ENCODE assay signal across 21 cellular contexts in the genomic region with DNA sequence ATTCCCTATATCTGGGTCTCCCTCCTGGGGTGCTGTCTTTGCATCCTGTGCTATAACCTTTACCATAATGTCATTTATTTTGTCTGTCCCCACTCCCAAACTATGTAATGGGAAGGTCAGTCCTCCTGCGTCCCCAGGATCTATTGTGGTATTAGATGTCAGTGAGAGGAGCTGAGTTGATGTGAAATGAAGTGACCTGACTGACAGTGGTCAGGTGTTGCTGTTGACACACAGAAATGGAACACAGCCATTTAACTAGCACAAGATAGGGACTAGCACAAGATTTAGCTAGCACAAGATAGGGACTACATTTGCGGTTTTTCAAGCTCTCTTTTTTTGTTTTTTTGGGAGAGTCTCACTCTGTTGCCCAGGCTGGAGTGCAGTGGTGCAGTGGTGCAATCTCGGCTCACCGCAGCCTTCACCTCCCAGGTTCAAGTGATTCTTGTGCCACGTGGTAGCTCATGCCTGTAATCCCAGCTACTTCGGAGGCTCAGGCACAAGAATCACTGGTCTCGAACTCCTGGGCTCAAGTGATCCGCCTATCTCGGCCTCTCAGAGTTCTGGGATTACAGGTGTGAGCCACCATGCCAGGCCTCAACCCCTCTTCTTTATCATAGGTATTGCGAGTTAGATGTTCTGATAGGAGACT. TPM values are rescaled to one million over a fixed set of nuclear protein-coding genes. Genes with fewer than 3 reads are reported as not detected.
DNase-seq lines count a peak whose midpoint lies in the region; ATAC-seq and TF ChIP-seq lines count a peak whose summit lies in the region.
"Had no signal": no experiment of that assay in that cellular context is flagged by ENCODE, and none has a peak within 500 bp of the region (broad histone marks: within the 10 kb centered on the region; RNA-seq: fewer than 3 reads in every experiment).

No MANE protein-coding gene starts in this region.

- no peak for DNase-seq in CD8-positive, alpha-beta T cell
- no peak for DNase-seq in PC-3
- DNase-seq in central memory CD8-positive, alpha-beta T cell (ENCODE audit: low spot score in 2 of 2): no peak
- DNase-seq in psoas muscle: no peak
- DNase-seq in prostate gland (ENCODE audit: low spot score): no peak
- no peak for DNase-seq in A673 (ENCODE audit: low spot score)
- no peak for DNase-seq in putamen (ENCODE audit: low spot score)
- DNase-seq: activated CD8-positive, alpha-beta memory T cell treated with anti-CD3 and anti-CD28 coated beads for 24 hours; activated gamma-delta T cell; BE2C; cortex of kidney; DMS153; Kasumi-1; left colon; NCI-H1092 treated with DMSO at 0.1 percent for 48 hours; NCI-H2081 treated with DMSO at 0.1 percent for 48 hours; NCI-H510A treated with DMSO at 0.1 percent for 48 hours; occipital lobe; sigmoid colon; stimulated activated CD4-positive, alpha-beta T cell treated with anti-CD3 and anti-CD28 coated beads, Interleukin-1b, Interleukin-23, amount 100 ng/mL, for 48 hours had no signal

- intact Hi-C loops in CD8-positive, alpha-beta T cell (cut with DNase I, micrococcal nuclease): no loop called here
- intact Hi-C loops in PC-3 (cut with micrococcal nuclease): no loop called here
- intact Hi-C loops in psoas muscle (cut with DNase I): no loop called here
- intact Hi-C loops in prostate gland (cut with DNase I): no loop called here
- intact Hi-C loops in A673 (cut with micrococcal nuclease; ENCODE audit: unreplicated experiment): no loop called here

- H4K20me1 ChIP-seq in PC-3 (ENCODE audit: low read length): peaks cover 46% of the 10 kb centered on the region

- H2AFZ ChIP-seq in PC-3 (ENCODE audit: low read length): no peak overlapping the region

- no peaks in the 10 kb centered on the region for H3K9me3 Mint-ChIP-seq in CD8-positive, alpha-beta T cell
- no peaks in the 10 kb centered on the region for H3K9me3 Mint-ChIP-seq in central memory CD8-positive, alpha-beta T cell
- H3K9me3 Mint-ChIP-seq: T-helper 1 cell treated with Interleukin-12 subunit alpha and Interleukin-12 subunit beta and Interleukin-4 antibody, amounts not matched to agents 30 μg/mL and 1 μg/mL, for 36 hours had no signal

- no peak overlapping the region for H3K27ac ChIP-seq in CD8-positive, alpha-beta T cell (ENCODE audit: low read depth, low read length)
- H3K27ac ChIP-seq in PC-3 (ENCODE audit: low read length) (no peak overlapping the region), psoas muscle (peak overlapping the region; percentile 85), prostate gland (no peak overlapping the region), A673 (ENCODE audit: low read depth, low read length, poor library complexity, severe bottlenecking) (no peak overlapping the region)
- H3K27ac ChIP-seq: sigmoid colon had no signal

- POLR2A ChIA-PET in CD8-positive, alpha-beta T cell (lab: Charles Lee): no interaction called here
- POLR2A ChIA-PET in PC-3 (lab: Charles Lee; ENCODE audit: unreplicated experiment) (no interaction called here), A673 (lab: Charles Lee; ENCODE audit: low non-redundant PET) (no interaction called here)

- peak overlapping the region; percentile 46 for H3K27ac Mint-ChIP-seq in CD8-positive, alpha-beta T cell
- H3K27ac Mint-ChIP-seq in central memory CD8-positive, alpha-beta T cell (ENCODE audit: low read depth): peak overlapping the region; percentile 74
- H3K27ac Mint-ChIP-seq: T-helper 1 cell treated with Interleukin-12 subunit alpha and Interleukin-12 subunit beta and Interleukin-4 antibody, amounts not matched to agents 30 μg/mL and 1 μg/mL, for 36 hours had no signal

- peaks cover 71% of the 10 kb centered on the region for H3K36me3 Mint-ChIP-seq in CD8-positive, alpha-beta T cell
- peaks cover 57% of the 10 kb centered on the region for H3K36me3 Mint-ChIP-seq in central memory CD8-positive, alpha-beta T cell (ENCODE audit: insufficient read depth)

- H3K9me2 ChIP-seq in PC-3 (replicated peaks; ENCODE audit: low read length): no peaks in the 10 kb centered on the region

- peaks cover 77% of the 10 kb centered on the region for H3K79me2 ChIP-seq in PC-3 (ENCODE audit: low read length)

- no peaks in the 10 kb centered on the region for H3F3A ChIP-seq in PC-3 (ENCODE audit: low read length, unreplicated experiment)

- H3K4me2 ChIP-seq in PC-3 (ENCODE audit: low read length): peak overlapping the region; percentile 37; the same call in 1 of the 2 replicates

- peaks cover 48% of the 10 kb centered on the region for H3K4me1 ChIP-seq in CD8-positive, alpha-beta T cell (ENCODE audit: insufficient read depth, low read length)
- H3K4me1 ChIP-seq in PC-3 (ENCODE audit: insufficient read depth, low read length): peaks cover 25% of the 10 kb centered on the region
- H3K4me1 ChIP-seq in psoas muscle: peaks cover 67% of the 10 kb centered on the region
- peaks cover 13% of the 10 kb centered on the region for H3K4me1 ChIP-seq in prostate gland (replicated peaks)
- peaks cover 17% of the 10 kb centered on the region for H3K4me1 ChIP-seq in A673 (ENCODE audit: insufficient read depth, low read length, poor library complexity, severe bottlenecking)
- H3K4me1 ChIP-seq: BE2C had no signal

- H3K27me3 Mint-ChIP-seq in CD8-positive, alpha-beta T cell (ENCODE audit: low read depth): no peaks in the 10 kb centered on the region
- H3K27me3 Mint-ChIP-seq in central memory CD8-positive, alpha-beta T cell: no peaks in the 10 kb centered on the region

- no peak for TF ChIP-seq CTCF in CD8-positive, alpha-beta T cell (IDR thresholded peaks at IDR 0.05)
- no peak for TF ChIP-seq CTCF in PC-3 (conservative IDR thresholded peaks at IDR 0.05; ENCODE audit: low read depth, low read length)
- TF ChIP-seq CTCF in psoas muscle (IDR thresholded peaks at IDR 0.05): no peak
- TF ChIP-seq CTCF in prostate gland (IDR thresholded peaks at IDR 0.05): no peak
- TF ChIP-seq CTCF in A673 (conservative IDR thresholded peaks at IDR 0.05; ENCODE audit: low read depth, low read length): no peak

- no peak for ATAC-seq in CD8-positive, alpha-beta T cell
- no peak for ATAC-seq in PC-3
- ATAC-seq in central memory CD8-positive, alpha-beta T cell (replicated peaks; ENCODE audit: extremely low read depth, poor library complexity, severe bottlenecking): no peak
- peak; percentile 75 to 84 (median 83) for ATAC-seq in psoas muscle
- ATAC-seq: left colon had no signal

- no peaks in the 10 kb centered on the region for H3K9me3 ChIP-seq in CD8-positive, alpha-beta T cell (ENCODE audit: low read length)
- no peaks in the 10 kb centered on the region for H3K9me3 ChIP-seq in PC-3 (ENCODE audit: low read length)
- no peaks in the 10 kb centered on the region for H3K9me3 ChIP-seq in psoas muscle
- no peaks in the 10 kb centered on the region for H3K9me3 ChIP-seq in prostate gland
- H3K9me3 ChIP-seq in A673 (ENCODE audit: low read depth, low read length, poor library complexity, severe bottlenecking): no peaks in the 10 kb centered on the region
- H3K9me3 ChIP-seq: BE2C, sigmoid colon had no signal

- H3K27me3 ChIP-seq in CD8-positive, alpha-beta T cell (ENCODE audit: insufficient read depth, low read length): no peaks in the 10 kb centered on the region
- H3K27me3 ChIP-seq in PC-3 (ENCODE audit: low read length) (no peaks in the 10 kb centered on the region), psoas muscle (ENCODE audit: insufficient read depth in 3 of 3, low read length in 2 of 3) (no peaks in the 10 kb centered on the region), prostate gland (replicated peaks; ENCODE audit: insufficient read depth) (no peaks in the 10 kb centered on the region), A673 (replicated peaks; ENCODE audit: insufficient read depth, low read depth, low read length, poor library complexity) (no peaks in the 10 kb centered on the region)
- H3K27me3 ChIP-seq: BE2C, sigmoid colon had no signal

- H3K36me3 ChIP-seq in CD8-positive, alpha-beta T cell (ENCODE audit: insufficient read depth, low read length): peaks cover 25% of the 10 kb centered on the region
- H3K36me3 ChIP-seq in PC-3 (ENCODE audit: low read depth, low read length): peaks cover 42% of the 10 kb centered on the region
- H3K36me3 ChIP-seq in psoas muscle (ENCODE audit: insufficient read depth in 1 of 2, low read depth in 1 of 2): peaks cover 5 to 71% of the 10 kb centered on the region in 2 donors
- peaks cover 0 to 4% of the 10 kb centered on the region in 2 donors for H3K36me3 ChIP-seq in prostate gland
- peaks cover 53% of the 10 kb centered on the region for H3K36me3 ChIP-seq in A673 (ENCODE audit: insufficient read depth, low read length, poor library complexity, severe bottlenecking)

- H3K9ac ChIP-seq in PC-3 (ENCODE audit: low read length): no peak overlapping the region

- H3K4me1 Mint-ChIP-seq in CD8-positive, alpha-beta T cell (ENCODE audit: low read depth): peaks cover 69% of the 10 kb centered on the region
- H3K4me1 Mint-ChIP-seq in central memory CD8-positive, alpha-beta T cell: peaks cover 67% of the 10 kb centered on the region

- peak overlapping the region; percentile 38 for H3K4me3 Mint-ChIP-seq in CD8-positive, alpha-beta T cell
- peak overlapping the region; percentile 29 for H3K4me3 Mint-ChIP-seq in central memory CD8-positive, alpha-beta T cell
- H3K4me3 Mint-ChIP-seq: T-helper 1 cell treated with Interleukin-12 subunit alpha and Interleukin-12 subunit beta and Interleukin-4 antibody, amounts not matched to agents 30 μg/mL and 1 μg/mL, for 36 hours had no signal

- no peak overlapping the region for H3K4me3 ChIP-seq in CD8-positive, alpha-beta T cell (ENCODE audit: low read depth, low read length)
- no peak overlapping the region; the same call in 1 of the 2 replicates for H3K4me3 ChIP-seq in PC-3 (ENCODE audit: low read length)
- H3K4me3 ChIP-seq in psoas muscle: peak overlapping the region; percentile 39
- no peak overlapping the region for H3K4me3 ChIP-seq in prostate gland
- H3K4me3 ChIP-seq in A673 (ENCODE audit: low read depth, low read length, poor library complexity, severe bottlenecking): no peak overlapping the region
- H3K4me3 ChIP-seq: sigmoid colon had no signal

- BruUV-seq in PC-3 (replicated peaks; lab: Mats Ljungman, UMichigan) (no TSS peak), A673 (replicated peaks; lab: Mats Ljungman, UMichigan) (no TSS peak)

- whole genome bisulfite sequencing in psoas muscle, 3 donors: 43 to 52% (median 46%) methylated on average over 10 of the region's 10 CpGs
- WGBS in prostate gland: 87% methylated on average over 10 of the region's 10 CpGs

- CTCF ChIA-PET in CD8-positive, alpha-beta T cell (lab: Charles Lee): interaction anchor here (1.0 to 2.5 kb wide), 4 partner anchors 23 to 50 kb away, joined by 3 to 7 read pairs (median 4); no protein-coding TSS in a partner anchor
- CTCF ChIA-PET in PC-3 (lab: Charles Lee): no interaction called here
- CTCF ChIA-PET in A673 (lab: Charles Lee): no interaction called here

- no peak for TF ChIP-seq POLR2A in prostate gland (IDR thresholded peaks at IDR 0.05)

RNA-seq across cellular contexts. Expression of a gene that starts 5.2 kb away (rescaled TPM):
- 10 to 100 TPM; 57.8 to 62.0 TPM for total RNA-seq in CD8-positive, alpha-beta T cell
- total RNA-seq in PC-3 (2014; rRNA removed) (99.3 and 114 TPM in 2 replicates), psoas muscle (100 to 1,000 TPM; 188 to 219 (median 200) TPM), prostate gland (100 to 1,000 TPM; 102 to 108 TPM), A673 (2021) (125 and 135 TPM in 2 replicates)
- 100 to 1,000 TPM; 212 to 298 (median 221) TPM for polyA plus RNA-seq in psoas muscle

RNA-seq across cellular contexts. Expression of a gene that starts 21.3 kb away (rescaled TPM):
- 1 to 10 TPM in 1 of 2 experiments, under 1 TPM in 1; 0.28 to 1.1 TPM for total RNA-seq in CD8-positive, alpha-beta T cell
- total RNA-seq in PC-3 (2014; rRNA removed): not detected in 2 replicates
- under 1 TPM in 2 of 4 donors, not detected in 2; 0.08 to 0.69 TPM for total RNA-seq in psoas muscle
- under 1 TPM; 0.03 to 0.13 (median 0.05) TPM for polyA plus RNA-seq in psoas muscle
- under 1 TPM in 1 of 2 donors, not detected in 1; 0.51 TPM for total RNA-seq in prostate gland
- 0.33 TPM in 1 of 2 replicates, not detected in the other for total RNA-seq in A673 (2021)
- total RNA-seq: sigmoid colon had no signal

RNA-seq across cellular contexts. Expression of a gene that starts 36.6 kb away (rescaled TPM):
- total RNA-seq in CD8-positive, alpha-beta T cell: 1 to 10 TPM; 4.4 to 7.1 TPM
- 6.6 and 11.0 TPM in 2 replicates for total RNA-seq in PC-3 (2014; rRNA removed)
- total RNA-seq in psoas muscle: 1 to 10 TPM; 1.3 to 4.5 (median 2.6) TPM
- polyA plus RNA-seq in psoas muscle: 1 to 10 TPM in 2 of 3 donors, under 1 TPM in 1; 0.96 to 5.9 (median 3.1) TPM
- 10 to 100 TPM; 15.4 to 21.5 TPM for total RNA-seq in prostate gland
- 4.7 and 5.2 TPM in 2 replicates for total RNA-seq in A673 (2021)

RNA-seq across cellular contexts. Expression of a gene that starts 36.9 kb away (rescaled TPM):
- 100 to 1,000 TPM; 251 to 268 TPM for total RNA-seq in CD8-positive, alpha-beta T cell
- total RNA-seq in PC-3 (2014; rRNA removed) (83.7 and 85.8 TPM in 2 replicates), psoas muscle (10 to 100 TPM; 45.7 to 58.1 (median 56.6) TPM), prostate gland (100 to 1,000 TPM in 1 of 2 donors, 10 to 100 TPM in 1; 48.3 to 104 TPM), A673 (2021) (39.7 and 41.9 TPM in 2 replicates)
- 100 to 1,000 TPM in 1 of 3 donors, 10 to 100 TPM in 2; 72.0 to 154 (median 96.5) TPM for polyA plus RNA-seq in psoas muscle

Comparison
In these comparisons a context has a peak if more than half of its experiments do, and no peak if none do; other contexts are left out.
1. ATAC-seq: peak in psoas muscle (4 of 4); none in CD8-positive, alpha-beta T cell (single experiment), PC-3 (single experiment) and central memory CD8-positive, alpha-beta T cell (single experiment).